In genomic region chr10:80154626-80154977, GRCh38 we compare ENCODE assay signal across 14 cellular contexts. TPM values are rescaled to one million over a fixed set of nuclear protein-coding genes. Genes with fewer than 3 reads are reported as not detected.
DNase-seq lines count a peak whose midpoint lies in the region; ATAC-seq, FAIRE-seq and TF ChIP-seq lines count a peak whose summit lies in the region.
"Had no signal": no experiment of that assay in that cellular context is flagged by ENCODE, and none has a peak within 500 bp of the region (broad histone marks: within the 10 kb centered on the region; RNA-seq: fewer than 3 reads in every experiment).

No MANE protein-coding gene starts in this region.

- H3K18ac ChIP-seq in H1 (ENCODE audit: extremely low read depth, low read length) (no peak overlapping the region), trophoblast cell (ENCODE audit: low read length) (peak overlapping the region; percentile 62)

- FAIRE-seq in H1 (lab: Jason Lieb, UNC): no peak
- FAIRE-seq: D721Med, HepG2 had no signal

- POLR2A ChIA-PET in H1 (lab: Charles Lee; ENCODE audit: partially characterized antibody): no interaction called here

- H3K9me3 ChIP-seq in H1 (ENCODE audit: insufficient read depth in 2 of 2, low read depth in 1 of 2, low read length in 1 of 2) (no peaks in the 10 kb centered on the region), trophoblast cell (ENCODE audit: insufficient read depth, low read depth, low read length) (no peaks in the 10 kb centered on the region), upper lobe of right lung (no peaks in the 10 kb centered on the region)

- H3K23ac ChIP-seq in H1 (ENCODE audit: insufficient read length) (no peak overlapping the region), trophoblast cell (ENCODE audit: low read length) (no peak overlapping the region)

- H3K4me3 Mint-ChIP-seq in activated naive CD4-positive, alpha-beta T cell treated with anti-CD3 and anti-CD28 coated beads, Interleukin-2, amount 10 ng/mL, durations not matched to agents 7 days and 5 days: no peak overlapping the region
- H3K4me3 Mint-ChIP-seq: immature natural killer cell had no signal

- H3K27ac ChIP-seq in H1 (ENCODE audit: low read depth, low read length) (no peak overlapping the region), trophoblast cell (ENCODE audit: low read depth, low read length) (peak overlapping the region; percentile 76), upper lobe of right lung (peak overlapping the region; percentile 6)

- H3K79me1 ChIP-seq in H1 (ENCODE audit: low read depth, low read length) (no peaks in the 10 kb centered on the region; the same call in 1 of the 2 replicates), trophoblast cell (ENCODE audit: low read length) (peaks cover 5% of the 10 kb centered on the region)

- no peak overlapping the region for H3K4me3 ChIP-seq in H1 (ENCODE audit: extremely low read depth in 1 of 4, insufficient read depth in 2 of 4, low read depth in 3 of 4, low read length in 4 of 4)
- no peak overlapping the region for H3K4me3 ChIP-seq in trophoblast cell (ENCODE audit: low read depth, low read length)
- H3K4me3 ChIP-seq in upper lobe of right lung: no peak overlapping the region

- no peaks in the 10 kb centered on the region for H3K4me1 ChIP-seq in H1 (replicated peaks in 1 of 4; ENCODE audit: control insufficient read depth in 3 of 4, insufficient read depth in 4 of 4, low read length in 3 of 4)
- H3K4me1 ChIP-seq in trophoblast cell (ENCODE audit: control insufficient read depth in 1 of 2, insufficient read depth in 2 of 2, low read length in 2 of 2): peaks cover 18 to 28% of the 10 kb centered on the region in 2 experiments
- H3K4me1 ChIP-seq in upper lobe of right lung: peaks cover 17% of the 10 kb centered on the region

- no peak for TF ChIP-seq EP300 in H1 (IDR thresholded peaks at IDR 0.05; ENCODE audit: borderline replicate concordance in 1 of 2, low read depth in 2 of 2, low read length in 2 of 2)

- H3K14ac ChIP-seq in H1 (ENCODE audit: insufficient read length) (no peak overlapping the region), trophoblast cell (ENCODE audit: low read length) (peak overlapping the region; percentile 30)

- H3K4ac ChIP-seq in H1 (replicated peaks; ENCODE audit: insufficient read length, low read depth, low read length): no peak overlapping the region
- H3K4ac ChIP-seq in trophoblast cell (ENCODE audit: low read depth, low read length): no peak overlapping the region

- no peaks in the 10 kb centered on the region for H3K23me2 ChIP-seq in H1 (ENCODE audit: low read depth, low read length)

- TF ChIP-seq CTCF in H1 (IDR thresholded peaks at IDR 0.05; ENCODE audit: control extremely low read depth in 1 of 3, insufficient read depth in 1 of 3, low read depth in 1 of 3, low read length in 3 of 3) (no peak), upper lobe of right lung (IDR thresholded peaks at IDR 0.05) (no peak)

- H2AK5ac ChIP-seq in H1 (ENCODE audit: low read depth, low read length) (no peak overlapping the region), trophoblast cell (ENCODE audit: low read length) (peak overlapping the region; percentile 28)

- ATAC-seq in activated naive CD4-positive, alpha-beta T cell treated with anti-CD3 and anti-CD28 coated beads, Interleukin-2, amount 50 U/mL, for 72 hours: no peak
- ATAC-seq in upper lobe of right lung (no peak), GM21367 (IDR thresholded peaks at IDR 0.05; ENCODE audit: unreplicated experiment) (no peak)
- ATAC-seq: HepG2 had no signal

- H3K4me2 ChIP-seq in H1 (ENCODE audit: insufficient read depth in 1 of 2, low read depth in 2 of 2, low read length in 2 of 2) (no peak overlapping the region), trophoblast cell (ENCODE audit: low read length) (no peak overlapping the region)

- H2BK12ac ChIP-seq in H1 (ENCODE audit: low read depth, low read length) (no peak overlapping the region), trophoblast cell (ENCODE audit: low read length) (peak overlapping the region; percentile 47)

- no peaks in the 10 kb centered on the region for H3K79me2 ChIP-seq in H1 (ENCODE audit: control insufficient read depth in 1 of 2, insufficient read depth in 2 of 2, low read length in 2 of 2)
- no peaks in the 10 kb centered on the region for H3K79me2 ChIP-seq in trophoblast cell (ENCODE audit: control insufficient read depth, insufficient read depth, low read length, poor library complexity)

- peaks cover 2 to 4% of the 10 kb centered on the region in 2 experiments for H4K20me1 ChIP-seq in H1 (replicated peaks in 1 of 2; ENCODE audit: control insufficient read depth in 1 of 2, insufficient read depth in 2 of 2, low read length in 2 of 2)

- H2BK15ac ChIP-seq in H1 (ENCODE audit: low read length): no peak overlapping the region

- H2BK120ac ChIP-seq in H1 (replicated peaks; ENCODE audit: low read depth, low read length) (no peak overlapping the region), trophoblast cell (ENCODE audit: insufficient read depth, low read length, poor library complexity) (peak overlapping the region; percentile 54)

- peaks cover 5 to 20% (median 11%) of the 10 kb centered on the region in 4 experiments; a peak in 6 of 8 replicates for H3K36me3 ChIP-seq in H1 (ENCODE audit: control insufficient read depth in 2 of 4, insufficient read depth in 4 of 4, low read length in 3 of 4)
- H3K36me3 ChIP-seq in trophoblast cell (ENCODE audit: control insufficient read depth in 1 of 2, insufficient read depth in 2 of 2, low read length in 2 of 2): peaks cover 36 to 49% of the 10 kb centered on the region in 2 experiments
- H3K36me3 ChIP-seq in upper lobe of right lung: peaks cover 84% of the 10 kb centered on the region

- H4K91ac ChIP-seq in H1 (replicated peaks; ENCODE audit: insufficient read length, low read length) (no peak overlapping the region), trophoblast cell (ENCODE audit: low read depth, low read length) (peak overlapping the region; percentile 31)

- no peak overlapping the region for H4K5ac ChIP-seq in H1 (ENCODE audit: insufficient read length, low read depth, low read length)

- intact Hi-C loops in upper lobe of right lung (cut with DNase I): loop anchor here (10.0 kb wide), 1 partner anchor 50 kb away; the partner anchor contains the start of gene ANXA11

- no peak for DNase-seq in activated naive CD4-positive, alpha-beta T cell treated with anti-CD3 and anti-CD28 coated beads, Interleukin-2, amount 50 U/mL, for 72 hours (ENCODE audit: low spot score in 2 of 2)
- DNase-seq in activated naive CD4-positive, alpha-beta T cell treated with anti-CD3 and anti-CD28 coated beads, Interleukin-2, amount 10 ng/mL, durations not matched to agents 7 days and 5 days: no peak
- DNase-seq in H1 (ENCODE audit: low read depth in 1 of 2, low spot score in 2 of 2) (no peak), trophoblast cell (no peak), upper lobe of right lung (no peak), 8988T (no peak)
- no peak for DNase-seq in stimulated activated CD4-positive, alpha-beta T cell treated with anti-CD3 and anti-CD28 coated beads, Interleukin-4, amount 100 ng/mL, for 4 hours
- DNase-seq: immature natural killer cell, NCI-H524, retina, RPMI8226 had no signal

- no peak for TF ChIP-seq RAD21 in H1 (IDR thresholded peaks at IDR 0.05 in 1 of 2, conservative IDR thresholded peaks at IDR 0.05 in 1 of 2; ENCODE audit: low read depth in 2 of 2, low read length in 2 of 2)

- 0 out of 2 replicates have a peak overlapping the region, but pooled peaks have one; percentile 12 for H4K8ac ChIP-seq in H1 (ENCODE audit: extremely low read depth, insufficient read depth, low read length)
- peak overlapping the region; percentile 52 for H4K8ac ChIP-seq in trophoblast cell (ENCODE audit: low read depth, low read length)

- 92% methylated on average over 5 of the region's 5 CpGs; no CpG with 5 or more reads in 1 of the 2 experiments for WGBS in H1 (ENCODE audit: extremely low coverage in 1 of 2, insufficient coverage in 1 of 2, insufficient read length in 1 of 2, insufficient replicate concordance in 2 of 2, low coverage in 1 of 2, low lambda C conversion rate in 2 of 2, missing lambda C conversion rate in 1 of 2), 2 experiments
- no CpG with 5 or more reads among the region's 5 CpGs for WGBS in trophoblast cell (ENCODE audit: extremely low coverage, insufficient coverage, insufficient read length)

- no peak for TF ChIP-seq POLR2A in H1 (IDR thresholded peaks at IDR 0.05; ENCODE audit: control extremely low read depth in 1 of 2, low read depth in 2 of 2, low read length in 2 of 2)

- no peaks in the 10 kb centered on the region for H3K27me3 Mint-ChIP-seq in activated naive CD4-positive, alpha-beta T cell treated with anti-CD3 and anti-CD28 coated beads, Interleukin-2, amount 10 ng/mL, durations not matched to agents 7 days and 5 days

- no peak overlapping the region for H3K56ac ChIP-seq in H1 (replicated peaks; ENCODE audit: insufficient read length, low read depth, low read length)

- H3K27me3 ChIP-seq in H1 (replicated peaks in 1 of 4; ENCODE audit: control insufficient read depth in 3 of 4, extremely low read depth in 1 of 4, insufficient read depth in 3 of 4, low read length in 3 of 4): no peaks in the 10 kb centered on the region
- no peaks in the 10 kb centered on the region for H3K27me3 ChIP-seq in trophoblast cell (ENCODE audit: insufficient read depth, low read length)
- no peaks in the 10 kb centered on the region for H3K27me3 ChIP-seq in upper lobe of right lung

- peaks cover 63 to 68% of the 10 kb centered on the region in 2 donors for H3K36me3 Mint-ChIP-seq in activated naive CD4-positive, alpha-beta T cell treated with anti-CD3 and anti-CD28 coated beads, Interleukin-2, amount 50 U/mL, for 72 hours
- H3K36me3 Mint-ChIP-seq in activated naive CD4-positive, alpha-beta T cell treated with anti-CD3 and anti-CD28 coated beads, Interleukin-2, amount 10 ng/mL, durations not matched to agents 7 days and 5 days: peaks cover 86% of the 10 kb centered on the region

- H3K9me3 Mint-ChIP-seq in activated naive CD4-positive, alpha-beta T cell treated with anti-CD3 and anti-CD28 coated beads, Interleukin-2, amount 50 U/mL, for 72 hours: peaks cover 0 to 14% of the 10 kb centered on the region in 2 donors
- H3K9me3 Mint-ChIP-seq in activated naive CD4-positive, alpha-beta T cell treated with anti-CD3 and anti-CD28 coated beads, Interleukin-2, amount 10 ng/mL, durations not matched to agents 7 days and 5 days: no peaks in the 10 kb centered on the region
- H3K9me3 Mint-ChIP-seq: immature natural killer cell had no signal

- no peak overlapping the region for H2BK20ac ChIP-seq in H1 (ENCODE audit: low read length)

- H4K12ac ChIP-seq in trophoblast cell (ENCODE audit: low read depth, low read length): no peak overlapping the region

- peak overlapping the region; percentile 16 to 83 for H3K27ac Mint-ChIP-seq in activated naive CD4-positive, alpha-beta T cell treated with anti-CD3 and anti-CD28 coated beads, Interleukin-2, amount 50 U/mL, for 72 hours
- H3K27ac Mint-ChIP-seq in activated naive CD4-positive, alpha-beta T cell treated with anti-CD3 and anti-CD28 coated beads, Interleukin-2, amount 10 ng/mL, durations not matched to agents 7 days and 5 days: no peak overlapping the region

- peaks cover 6% of the 10 kb centered on the region for H3K4me1 Mint-ChIP-seq in activated naive CD4-positive, alpha-beta T cell treated with anti-CD3 and anti-CD28 coated beads, Interleukin-2, amount 10 ng/mL, durations not matched to agents 7 days and 5 days
- H3K4me1 Mint-ChIP-seq: immature natural killer cell had no signal

- H2BK5ac ChIP-seq in H1 (ENCODE audit: low read depth, low read length): no peak overlapping the region
- peak overlapping the region; percentile 42 for H2BK5ac ChIP-seq in trophoblast cell (ENCODE audit: low read depth, low read length, poor library complexity)

- H2AFZ ChIP-seq in H1 (ENCODE audit: low read length) (no peak overlapping the region), trophoblast cell (ENCODE audit: insufficient read depth, low read length, poor library complexity) (no peak overlapping the region)

- CTCF ChIA-PET in activated naive CD4-positive, alpha-beta T cell treated with anti-CD3 and anti-CD28 coated beads, Interleukin-2, amount 10 ng/mL, durations not matched to agents 7 days and 5 days (lab: Charles Lee): no interaction called here
- CTCF ChIA-PET in H1 (lab: Charles Lee; ENCODE audit: partially characterized antibody): interaction anchor here (0.8 to 9.8 kb wide), 5 partner anchors 11 to 68 kb away, joined by 3 to 59 read pairs (median 6); no protein-coding TSS in a partner anchor

- H3K9ac ChIP-seq in H1 (replicated peaks in 1 of 4; ENCODE audit: extremely low read depth in 1 of 4, low read depth in 3 of 4, low read length in 3 of 4) (no peak overlapping the region), trophoblast cell (ENCODE audit: low read length) (no peak overlapping the region)

RNA-seq across cellular contexts. Expression of gene PLAC9, which starts 22.1 kb away (rescaled TPM):
- not detected for total RNA-seq in activated naive CD4-positive, alpha-beta T cell treated with anti-CD3 and anti-CD28 coated beads, Interleukin-2, amount 50 U/mL, for 72 hours
- 12.4 and 16.7 TPM in 2 replicates for total RNA-seq in H1 (2021; fragmentation: NEBNext Ultra II Directional; extraction: Animal tissue kit (Norgen Biotek cat#: 25700))
- 8.4 and 12.9 TPM in 2 replicates for polyA plus RNA-seq in H1 (2011; rRNA removed)
- polyA plus RNA-seq in H1 (2011; cell fraction: cytosol; rRNA removed): 7.4 TPM
- polyA plus RNA-seq in H1 (2011; cell fraction: nucleus; rRNA removed): 9.3 TPM
- polyA plus RNA-seq in H1 (2012, experiment 1 of 2): 8.1 to 17.1 TPM (median 14.4 TPM) in 4 replicates
- polyA plus RNA-seq in H1 (2012, experiment 2 of 2): 16.4 TPM
- polyA plus RNA-seq in H1 (2013, experiment 1 of 2): 10.9 TPM
- 10.9 TPM for polyA plus RNA-seq in H1 (2013, experiment 2 of 2)
- polyA minus RNA-seq in H1 (2011; rRNA and poly(A)+ RNA removed): 1.2 and 1.8 TPM in 2 replicates
- polyA minus RNA-seq in H1 (2011; cell fraction: cytosol; rRNA and poly(A)+ RNA removed): 3.3 TPM
- 2.9 TPM for polyA minus RNA-seq in H1 (2011; cell fraction: nucleus; rRNA and poly(A)+ RNA removed)
- 12.4 and 12.5 TPM in 2 replicates for polyA plus RNA-seq in trophoblast cell (2013)
- 24.1 TPM for total RNA-seq in upper lobe of right lung
- total RNA-seq: HepG2 had no signal
- polyA plus RNA-seq: HepG2, immature natural killer cell had no signal

RNA-seq across cellular contexts. Expression of gene ANXA11, which starts 50.7 kb away (rescaled TPM):
- total RNA-seq in activated naive CD4-positive, alpha-beta T cell treated with anti-CD3 and anti-CD28 coated beads, Interleukin-2, amount 50 U/mL, for 72 hours: 100 to 1,000 TPM; 218 to 304 TPM
- 70.6 and 84.9 TPM in 2 replicates for total RNA-seq in H1 (2021; fragmentation: NEBNext Ultra II Directional; extraction: Animal tissue kit (Norgen Biotek cat#: 25700))
- polyA plus RNA-seq in H1 (2011; rRNA removed): 40.5 and 58.7 TPM in 2 replicates
- 38.1 TPM for polyA plus RNA-seq in H1 (2011; cell fraction: cytosol; rRNA removed)
- polyA plus RNA-seq in H1 (2011; cell fraction: nucleus; rRNA removed): 50.9 TPM
- polyA plus RNA-seq in H1 (2012, experiment 1 of 2): 113 to 134 TPM (median 126 TPM) in 4 replicates
- 58.1 TPM for polyA plus RNA-seq in H1 (2012, experiment 2 of 2)
- 193 TPM for polyA plus RNA-seq in H1 (2013, experiment 1 of 2)
- 199 TPM for polyA plus RNA-seq in H1 (2013, experiment 2 of 2)
- polyA minus RNA-seq in H1 (2011; rRNA and poly(A)+ RNA removed): 27.2 and 42.8 TPM in 2 replicates
- 29.3 TPM for polyA minus RNA-seq in H1 (2011; cell fraction: cytosol; rRNA and poly(A)+ RNA removed)
- 26.1 TPM for polyA minus RNA-seq in H1 (2011; cell fraction: nucleus; rRNA and poly(A)+ RNA removed)
- polyA plus RNA-seq in trophoblast cell (2013): 460 and 504 TPM in 2 replicates
- 287 TPM for total RNA-seq in upper lobe of right lung

Comparison
In these comparisons a context has a peak if more than half of its experiments do, and no peak if none do; other contexts are left out.
1. RNA of gene PLAC9, which starts 22.1 kb away (total RNA-seq): 24.1 TPM in upper lobe of right lung (single experiment) and 12.4 to 16.7 TPM in H1; not detected in activated naive CD4-positive, alpha-beta T cell treated with anti-CD3 and anti-CD28 coated beads, Interleukin-2, amount 50 U/mL, for 72 hours; every median in the first group is over 10 times any median in the second.